In genomic region chr22:50525104-50525958, GRCh38 we compare ENCODE assay signal across 8 cellular contexts. TPM values are rescaled to one million over a fixed set of nuclear protein-coding genes. Genes with fewer than 3 reads are reported as not detected.
DNase-seq lines count a peak whose midpoint lies in the region; ATAC-seq and TF ChIP-seq lines count a peak whose summit lies in the region.

SCO2 (minus strand) TSS chr22:50525598; CDS start chr22:50524411, 1,187 bp downstream.

- intact Hi-C loops in HCT116 (cut with micrococcal nuclease): loop anchor here (1.0 kb wide), 1 partner anchor 17 kb away; the partner anchor contains the start of gene NCAPH2

- TF ChIP-seq POLR2A in HCT116 (IDR thresholded peaks at IDR 0.05; ENCODE audit: borderline replicate concordance, extremely low read depth, insufficient read depth, insufficient read length): peak; percentile 79

- RAD21 ChIA-PET in HCT116 (lab: Charles Lee; ENCODE audit: low non-redundant PET in 1 of 2, low total read pairs in 2 of 2, uncharacterized antibody in 2 of 2, unreplicated experiment in 2 of 2): interaction anchor here (0.8 to 2.2 kb wide), 4 partner anchors 17 to 125 kb away, joined by 4 to 8 read pairs (median 6); partner anchors contain the start of genes LMF2 (in 2 of the 2), NCAPH2 (in 1 of the 2) and SYCE3 (in 1 of the 2)

- no peaks in the 10 kb centered on the region for H3K9me3 Mint-ChIP-seq in activated naive CD4-positive, alpha-beta T cell treated with anti-CD3 and anti-CD28 coated beads, Interleukin-2, amount 50 U/mL, for 24 hours

- TF ChIP-seq RAD21 in HCT116 (IDR thresholded peaks at IDR 0.05; ENCODE audit: low read depth) (no peak), SK-N-SH (IDR thresholded peaks at IDR 0.05; ENCODE audit: low read length) (peak; percentile 36; the same call in 1 of the 2 replicates)

- TF ChIP-seq CTCF in HCT116 (IDR thresholded peaks at IDR 0.05 in 2 of 3, conservative IDR thresholded peaks at IDR 0.05 in 1 of 3; ENCODE audit: borderline replicate concordance in 1 of 3, insufficient read depth in 1 of 3, low read depth in 2 of 3, low read length in 2 of 3) (peak in 2 of 3 experiments; percentile 47 to 55; a peak in 4 of 6 replicates), SK-N-SH (IDR thresholded peaks at IDR 0.05) (peak; percentile 50), osteoblast (IDR thresholded peaks at IDR 0.05; ENCODE audit: extremely low read depth, low read depth, low read length) (peak; percentile 42), thoracic aorta (IDR thresholded peaks at IDR 0.05) (no peak)

- H3K27me3 ChIP-seq in HCT116 (ENCODE audit: insufficient read depth, low read length): no peaks in the 10 kb centered on the region
- no peaks in the 10 kb centered on the region for H3K27me3 ChIP-seq in SK-N-SH (ENCODE audit: insufficient read depth)
- H3K27me3 ChIP-seq in osteoblast (ENCODE audit: insufficient read depth, low read length): no peaks in the 10 kb centered on the region
- H3K27me3 ChIP-seq in thoracic aorta (replicated peaks; ENCODE audit: insufficient read depth): no peaks in the 10 kb centered on the region

- peak within 1 kb of the TSS; percentile 99 for H3K4me2 ChIP-seq in HCT116 (ENCODE audit: low read length)
- H3K4me2 ChIP-seq in SK-N-SH: peak within 1 kb of the TSS; percentile 93
- H3K4me2 ChIP-seq in osteoblast (ENCODE audit: insufficient read depth, low read length): peak within 1 kb of the TSS; percentile 96

- DNase-seq in GM03348 (ENCODE audit: low spot score) (peak; percentile 99), HCT116 (ENCODE audit: low read depth, low spot score) (peak; percentile 93), MV-4-11 (lab: John Stamatoyannopoulos, UW) (peak; percentile 94), SK-N-SH (peak; percentile 100), glomerular visceral epithelial cell (ENCODE audit: extremely low spot score) (peak; percentile 96), osteoblast (ENCODE audit: insufficient read length, low spot score, missing footprints) (peak; percentile 100), thoracic aorta (ENCODE audit: low spot score) (peak; percentile 82)

- H3K4me3 Mint-ChIP-seq in activated naive CD4-positive, alpha-beta T cell treated with anti-CD3 and anti-CD28 coated beads, Interleukin-2, amount 50 U/mL, for 24 hours: peak within 1 kb of the TSS; percentile 97

- H3K4me3 ChIP-seq in HCT116 (replicated peaks in 1 of 2; ENCODE audit: low read depth in 1 of 2, low read length in 2 of 2) (peak within 1 kb of the TSS; percentile 78 to 85), SK-N-SH (ENCODE audit: low read depth in 2 of 2, low read length in 1 of 2) (peak within 1 kb of the TSS; percentile 80 to 81), osteoblast (ENCODE audit: insufficient read depth, low read length) (peak within 1 kb of the TSS; percentile 86), thoracic aorta (peak within 1 kb of the TSS; percentile 75)

- H3K36me3 ChIP-seq in HCT116 (ENCODE audit: control insufficient read depth in 1 of 2, insufficient read depth in 2 of 2, low read length in 2 of 2) (peaks cover 0 to 11% of the 10 kb centered on the region in 2 experiments; a peak in 2 of 4 replicates), SK-N-SH (replicated peaks in 1 of 2; ENCODE audit: control insufficient read depth in 1 of 2, insufficient read depth in 2 of 2, low read length in 1 of 2) (peaks cover 7 to 30% of the 10 kb centered on the region in 2 experiments), osteoblast (ENCODE audit: insufficient read depth, low read length) (peaks cover 15% of the 10 kb centered on the region), thoracic aorta (peaks cover 30% of the 10 kb centered on the region)

- TF ChIP-seq EP300 in SK-N-SH (IDR thresholded peaks at IDR 0.05; ENCODE audit: borderline replicate concordance in 1 of 2, low read depth in 1 of 2, low read length in 1 of 2): no peak

- TSS peak; percentile 29 for BruUV-seq in HCT116 (replicated peaks; lab: Mats Ljungman, UMichigan)

- ATAC-seq in HCT116: peak; percentile 57
- peak; percentile 71 for ATAC-seq in thoracic aorta (ENCODE audit: insufficient number of reproducible peaks, low FRiP score, low read depth)

- peaks cover 13 to 62% of the 10 kb centered on the region in 2 experiments; a peak in 3 of 4 replicates for H3K4me1 ChIP-seq in HCT116 (ENCODE audit: control insufficient read depth in 1 of 2, insufficient read depth in 2 of 2, low read length in 2 of 2)
- peaks cover 7 to 24% of the 10 kb centered on the region in 2 experiments; a peak in 2 of 4 replicates for H3K4me1 ChIP-seq in SK-N-SH (ENCODE audit: control insufficient read depth in 1 of 2, insufficient read depth in 2 of 2, low read depth in 1 of 2, low read length in 1 of 2)
- H3K4me1 ChIP-seq in osteoblast (ENCODE audit: insufficient read depth, low read length): peaks cover 14% of the 10 kb centered on the region
- peaks cover 15 to 30% of the 10 kb centered on the region in 2 donors for H3K4me1 ChIP-seq in thoracic aorta (ENCODE audit: control insufficient read depth in 1 of 2, low read depth in 2 of 2)

- peaks cover 28% of the 10 kb centered on the region for H3K4me1 Mint-ChIP-seq in activated naive CD4-positive, alpha-beta T cell treated with anti-CD3 and anti-CD28 coated beads, Interleukin-2, amount 50 U/mL, for 24 hours

- H3K27ac ChIP-seq in HCT116 (ENCODE audit: low read depth, low read length) (peak within 1 kb of the TSS; percentile 100), SK-N-SH (ENCODE audit: low read depth in 2 of 2, low read length in 1 of 2) (peak within 1 kb of the TSS; percentile 68 to 93), osteoblast (ENCODE audit: low read depth, low read length) (peak within 1 kb of the TSS; percentile 78), thoracic aorta (peak within 1 kb of the TSS; percentile 69 to 75)

- H3F3A ChIP-seq in SK-N-SH (replicated peaks; ENCODE audit: insufficient read depth): peaks cover 19% of the 10 kb centered on the region

- H3K79me2 ChIP-seq in HCT116 (ENCODE audit: insufficient read depth, low read length) (peaks cover 30% of the 10 kb centered on the region), SK-N-SH (ENCODE audit: insufficient read depth) (peaks cover 18% of the 10 kb centered on the region), osteoblast (ENCODE audit: insufficient read depth, low read length) (peaks cover 30% of the 10 kb centered on the region)

- WGBS in SK-N-SH (ENCODE audit: low lambda C conversion rate): 0% methylated on average over 3 of the region's 99 CpGs

- CTCF ChIA-PET in HCT116 (lab: Charles Lee) (interaction anchor here (0.7 to 1.7 kb wide), 19 partner anchors 11 to 376 kb away, joined by 3 to 21 read pairs (median 5); partner anchors contain the start of genes ARSA, HDAC10, KLHDC7B and LMF2), SK-N-SH (lab: Yijun Ruan, JAX) (interaction anchor here (0.5 to 3.4 kb wide), 44 partner anchors 9 to 288 kb away, joined by 3 to 53 read pairs (median 4); partner anchors contain the start of genes CHKB, HDAC10, KLHDC7B and LMF2)

- H3K36me3 Mint-ChIP-seq in activated naive CD4-positive, alpha-beta T cell treated with anti-CD3 and anti-CD28 coated beads, Interleukin-2, amount 50 U/mL, for 24 hours: peaks cover 5% of the 10 kb centered on the region

- H3K27me3 Mint-ChIP-seq in activated naive CD4-positive, alpha-beta T cell treated with anti-CD3 and anti-CD28 coated beads, Interleukin-2, amount 50 U/mL, for 24 hours: no peaks in the 10 kb centered on the region

- H3K9me2 ChIP-seq in HCT116 (ENCODE audit: insufficient read depth) (no peaks in the 10 kb centered on the region), SK-N-SH (no peaks in the 10 kb centered on the region)

- POLR2A ChIA-PET in HCT116 (lab: Charles Lee): interaction anchor here (0.8 to 2.1 kb wide), 7 partner anchors 11 to 95 kb away, joined by 3 to 20 read pairs (median 5); partner anchors contain the start of genes CHKB, LMF2, NCAPH2 and SYCE3
- POLR2A ChIA-PET in SK-N-SH (lab: Yijun Ruan, JAX): interaction anchor here (0.6 to 2.9 kb wide), 18 partner anchors 9 to 281 kb away, joined by 3 to 12 read pairs (median 5); partner anchors contain the start of genes ADM2, CHKB, KLHDC7B and LMF2

- H2AFZ ChIP-seq in HCT116 (ENCODE audit: low read depth, low read length, poor library complexity, severe bottlenecking) (no peak within 1 kb of the TSS), SK-N-SH (ENCODE audit: low read depth) (peak within 1 kb of the TSS; percentile 76), osteoblast (ENCODE audit: low read length) (peak within 1 kb of the TSS; percentile 65)

- H3K9me3 ChIP-seq in HCT116 (ENCODE audit: control insufficient read depth in 1 of 2, insufficient read depth in 1 of 2, low read depth in 1 of 2, low read length in 2 of 2) (no peaks in the 10 kb centered on the region), SK-N-SH (no peaks in the 10 kb centered on the region), osteoblast (ENCODE audit: low read depth, low read length) (no peaks in the 10 kb centered on the region), thoracic aorta (no peaks in the 10 kb centered on the region)

- H4K20me1 ChIP-seq in HCT116 (ENCODE audit: insufficient read depth) (no peaks in the 10 kb centered on the region), SK-N-SH (ENCODE audit: insufficient read depth) (peaks cover 8% of the 10 kb centered on the region; the same call in 1 of the 2 replicates), osteoblast (ENCODE audit: insufficient read depth, low read length) (peaks cover 29% of the 10 kb centered on the region)

- peak within 1 kb of the TSS; percentile 93 for H3K9ac ChIP-seq in HCT116 (ENCODE audit: low read length)
- H3K9ac ChIP-seq in SK-N-SH: peak within 1 kb of the TSS; percentile 80

- peak within 1 kb of the TSS; percentile 83 for H3K27ac Mint-ChIP-seq in activated naive CD4-positive, alpha-beta T cell treated with anti-CD3 and anti-CD28 coated beads, Interleukin-2, amount 50 U/mL, for 24 hours

TF ChIP-seq in HCT116, 20 proteins besides CTCF, POLR2A, EP300 and RAD21:
- TF ChIP-seq FOSL1 (IDR thresholded peaks at IDR 0.05; ENCODE audit: low read depth) (no peak), TCF7L2 (IDR thresholded peaks at IDR 0.05; ENCODE audit: borderline replicate concordance, extremely low read depth, insufficient read depth, insufficient read length) (peak; percentile 61), ZFX (IDR thresholded peaks at IDR 0.05) (peak; percentile 40; the same call in 1 of the 2 replicates), POLR2AphosphoS5 (IDR thresholded peaks at IDR 0.05; ENCODE audit: low read depth, low read length) (peak; percentile 76)

TF ChIP-seq in SK-N-SH, 30 proteins besides CTCF, POLR2A, EP300 and RAD21 (continues in another document):
- TF ChIP-seq USF2 (IDR thresholded peaks at IDR 0.05; ENCODE audit: borderline replicate concordance, low read depth, low read length): peak; percentile 89

RNA-seq across cellular contexts. Expression of gene SCO2, which starts in this region (rescaled TPM):
- total RNA-seq in HCT116 (2021; ENCODE audit: unreplicated experiment) (7.0 TPM), osteoblast (5.1 and 5.6 TPM in 2 replicates), thoracic aorta (1 to 10 TPM; 3.5 to 4.5 TPM)
- 4.1 and 4.4 TPM in 2 replicates for polyA plus RNA-seq in HCT116 (2012)
- 3.2 and 4.0 TPM in 2 replicates for polyA plus RNA-seq in SK-N-SH (2012; rRNA removed)
- polyA plus RNA-seq in SK-N-SH (2012; cell fraction: cytosol; rRNA removed): 0.82 and 1.5 TPM in 2 replicates
- 2.6 and 2.9 TPM in 2 replicates for polyA plus RNA-seq in SK-N-SH (2012; cell fraction: nucleus; rRNA removed)

Comparison
In these comparisons a context has a peak if more than half of its experiments do, and no peak if none do; other contexts are left out.
1. Peak in every context shown above with its lines: DNase-seq, ATAC-seq, H3K4me3 ChIP-seq and H3K27ac ChIP-seq.